In genomic region chr2:145593280-145593679, GRCh38 we compare ENCODE assay signal across 1 cellular context.
TF ChIP-seq lines count a peak whose summit lies in the region.

No MANE protein-coding gene starts in this region.

TF ChIP-seq in GM12878, 131 proteins besides CTCF, POLR2A, EP300 and RAD21 (continued from another document and continues in another):
- no peak for TF ChIP-seq EZH2 (IDR thresholded peaks at IDR 0.05; ENCODE audit: borderline replicate concordance, control insufficient read depth, low read depth, low read length)
- TF ChIP-seq HDAC6 (IDR thresholded peaks at IDR 0.05; ENCODE audit: unreplicated experiment): no peak
- TF ChIP-seq RCOR1 (conservative IDR thresholded peaks at IDR 0.05; ENCODE audit: low read depth, low read length): no peak
- TF ChIP-seq ZNF622 (IDR thresholded peaks at IDR 0.05): no peak
- no peak for TF ChIP-seq CBFB (IDR thresholded peaks at IDR 0.05; ENCODE audit: low read depth)
- TF ChIP-seq, protein P1, sequence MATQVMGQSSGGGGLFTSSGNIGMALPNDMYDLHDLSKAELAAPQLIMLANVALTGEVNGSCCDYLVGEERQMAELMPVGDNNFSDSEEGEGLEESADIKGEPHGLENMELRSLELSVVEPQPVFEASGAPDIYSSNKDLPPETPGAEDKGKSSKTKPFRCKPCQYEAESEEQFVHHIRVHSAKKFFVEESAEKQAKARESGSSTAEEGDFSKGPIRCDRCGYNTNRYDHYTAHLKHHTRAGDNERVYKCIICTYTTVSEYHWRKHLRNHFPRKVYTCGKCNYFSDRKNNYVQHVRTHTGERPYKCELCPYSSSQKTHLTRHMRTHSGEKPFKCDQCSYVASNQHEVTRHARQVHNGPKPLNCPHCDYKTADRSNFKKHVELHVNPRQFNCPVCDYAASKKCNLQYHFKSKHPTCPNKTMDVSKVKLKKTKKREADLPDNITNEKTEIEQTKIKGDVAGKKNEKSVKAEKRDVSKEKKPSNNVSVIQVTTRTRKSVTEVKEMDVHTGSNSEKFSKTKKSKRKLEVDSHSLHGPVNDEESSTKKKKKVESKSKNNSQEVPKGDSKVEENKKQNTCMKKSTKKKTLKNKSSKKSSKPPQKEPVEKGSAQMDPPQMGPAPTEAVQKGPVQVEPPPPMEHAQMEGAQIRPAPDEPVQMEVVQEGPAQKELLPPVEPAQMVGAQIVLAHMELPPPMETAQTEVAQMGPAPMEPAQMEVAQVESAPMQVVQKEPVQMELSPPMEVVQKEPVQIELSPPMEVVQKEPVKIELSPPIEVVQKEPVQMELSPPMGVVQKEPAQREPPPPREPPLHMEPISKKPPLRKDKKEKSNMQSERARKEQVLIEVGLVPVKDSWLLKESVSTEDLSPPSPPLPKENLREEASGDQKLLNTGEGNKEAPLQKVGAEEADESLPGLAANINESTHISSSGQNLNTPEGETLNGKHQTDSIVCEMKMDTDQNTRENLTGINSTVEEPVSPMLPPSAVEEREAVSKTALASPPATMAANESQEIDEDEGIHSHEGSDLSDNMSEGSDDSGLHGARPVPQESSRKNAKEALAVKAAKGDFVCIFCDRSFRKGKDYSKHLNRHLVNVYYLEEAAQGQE (IDR thresholded peaks at IDR 0.05; ENCODE audit: low read depth, low read length): 0 out of 2 replicates have a peak, but pooled peaks have one; percentile 17
- TF ChIP-seq ATF2 (IDR thresholded peaks at IDR 0.05; ENCODE audit: low read length): peak; percentile 80
- no peak for TF ChIP-seq MXI1 (IDR thresholded peaks at IDR 0.05; ENCODE audit: low read depth, low read length)
- TF ChIP-seq PAX8 (IDR thresholded peaks at IDR 0.05): no peak
- TF ChIP-seq SPI1 (IDR thresholded peaks at IDR 0.05; ENCODE audit: borderline replicate concordance, insufficient read depth, low read depth, low read length): 0 out of 2 replicates have a peak, but pooled peaks have one; percentile 41
- TF ChIP-seq CREM (IDR thresholded peaks at IDR 0.05; ENCODE audit: low read depth): peak; percentile 44; the same call in 1 of the 2 replicates
- no peak for TF ChIP-seq HDGF (IDR thresholded peaks at IDR 0.05)
- TF ChIP-seq JUND (IDR thresholded peaks at IDR 0.05; ENCODE audit: low read depth, low read length): no peak
- TF ChIP-seq NR2C2 (IDR thresholded peaks at IDR 0.05; ENCODE audit: borderline replicate concordance, control insufficient read depth, insufficient read length, low read depth): no peak
- TF ChIP-seq BCL11A (IDR thresholded peaks at IDR 0.05; ENCODE audit: low read depth, low read length): 0 out of 2 replicates have a peak, but pooled peaks have one; percentile 35
- TF ChIP-seq SP1 (IDR thresholded peaks at IDR 0.05; ENCODE audit: low read depth, low read length): no peak
- TF ChIP-seq RBBP5 (conservative IDR thresholded peaks at IDR 0.05): no peak
- no peak for TF ChIP-seq ETV6 (conservative IDR thresholded peaks at IDR 0.05 in 1 of 2, IDR thresholded peaks at IDR 0.05 in 1 of 2; ENCODE audit: borderline replicate concordance in 1 of 2, low read depth in 1 of 2)
- TF ChIP-seq, protein P2, sequence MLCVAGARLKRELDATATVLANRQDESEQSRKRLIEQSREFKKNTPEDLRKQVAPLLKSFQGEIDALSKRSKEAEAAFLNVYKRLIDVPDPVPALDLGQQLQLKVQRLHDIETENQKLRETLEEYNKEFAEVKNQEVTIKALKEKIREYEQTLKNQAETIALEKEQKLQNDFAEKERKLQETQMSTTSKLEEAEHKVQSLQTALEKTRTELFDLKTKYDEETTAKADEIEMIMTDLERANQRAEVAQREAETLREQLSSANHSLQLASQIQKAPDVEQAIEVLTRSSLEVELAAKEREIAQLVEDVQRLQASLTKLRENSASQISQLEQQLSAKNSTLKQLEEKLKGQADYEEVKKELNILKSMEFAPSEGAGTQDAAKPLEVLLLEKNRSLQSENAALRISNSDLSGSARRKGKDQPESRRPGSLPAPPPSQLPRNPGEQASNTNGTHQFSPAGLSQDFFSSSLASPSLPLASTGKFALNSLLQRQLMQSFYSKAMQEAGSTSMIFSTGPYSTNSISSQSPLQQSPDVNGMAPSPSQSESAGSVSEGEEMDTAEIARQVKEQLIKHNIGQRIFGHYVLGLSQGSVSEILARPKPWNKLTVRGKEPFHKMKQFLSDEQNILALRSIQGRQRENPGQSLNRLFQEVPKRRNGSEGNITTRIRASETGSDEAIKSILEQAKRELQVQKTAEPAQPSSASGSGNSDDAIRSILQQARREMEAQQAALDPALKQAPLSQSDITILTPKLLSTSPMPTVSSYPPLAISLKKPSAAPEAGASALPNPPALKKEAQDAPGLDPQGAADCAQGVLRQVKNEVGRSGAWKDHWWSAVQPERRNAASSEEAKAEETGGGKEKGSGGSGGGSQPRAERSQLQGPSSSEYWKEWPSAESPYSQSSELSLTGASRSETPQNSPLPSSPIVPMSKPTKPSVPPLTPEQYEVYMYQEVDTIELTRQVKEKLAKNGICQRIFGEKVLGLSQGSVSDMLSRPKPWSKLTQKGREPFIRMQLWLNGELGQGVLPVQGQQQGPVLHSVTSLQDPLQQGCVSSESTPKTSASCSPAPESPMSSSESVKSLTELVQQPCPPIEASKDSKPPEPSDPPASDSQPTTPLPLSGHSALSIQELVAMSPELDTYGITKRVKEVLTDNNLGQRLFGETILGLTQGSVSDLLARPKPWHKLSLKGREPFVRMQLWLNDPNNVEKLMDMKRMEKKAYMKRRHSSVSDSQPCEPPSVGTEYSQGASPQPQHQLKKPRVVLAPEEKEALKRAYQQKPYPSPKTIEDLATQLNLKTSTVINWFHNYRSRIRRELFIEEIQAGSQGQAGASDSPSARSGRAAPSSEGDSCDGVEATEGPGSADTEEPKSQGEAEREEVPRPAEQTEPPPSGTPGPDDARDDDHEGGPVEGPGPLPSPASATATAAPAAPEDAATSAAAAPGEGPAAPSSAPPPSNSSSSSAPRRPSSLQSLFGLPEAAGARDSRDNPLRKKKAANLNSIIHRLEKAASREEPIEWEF (IDR thresholded peaks at IDR 0.05; ENCODE audit: insufficient replicate concordance, low read depth, low read length): no peak
- no peak for TF ChIP-seq RELA (IDR thresholded peaks at IDR 0.05; ENCODE audit: borderline replicate concordance, partially characterized antibody)
- TF ChIP-seq WRNIP1 (IDR thresholded peaks at IDR 0.05; ENCODE audit: borderline replicate concordance, low read depth, low read length): no peak
- TF ChIP-seq CREB1 (IDR thresholded peaks at IDR 0.05; ENCODE audit: low read depth): 0 out of 2 replicates have a peak, but pooled peaks have one; percentile 17
- no peak for TF ChIP-seq TCF12 (IDR thresholded peaks at IDR 0.05; ENCODE audit: low read depth, low read length)
- TF ChIP-seq TBL1XR1 (IDR thresholded peaks at IDR 0.05; ENCODE audit: low read depth, low read length): peak; percentile 95; the same call in 1 of the 2 replicates
- no peak for TF ChIP-seq ZNF207 (IDR thresholded peaks at IDR 0.05; ENCODE audit: borderline replicate concordance)
- no peak for TF ChIP-seq RB1 (IDR thresholded peaks at IDR 0.05; ENCODE audit: borderline replicate concordance)
- no peak for TF ChIP-seq POLR2AphosphoS2 (IDR thresholded peaks at IDR 0.05; ENCODE audit: low read depth, low read length)
- no peak for TF ChIP-seq MYC (IDR thresholded peaks at IDR 0.05; ENCODE audit: insufficient read depth, insufficient read length, insufficient replicate concordance, low read length, severe bottlenecking)
- 0 out of 2 replicates have a peak, but pooled peaks have one; percentile 19 for TF ChIP-seq PML (IDR thresholded peaks at IDR 0.05; ENCODE audit: low read length)
- TF ChIP-seq BMI1 (IDR thresholded peaks at IDR 0.05; ENCODE audit: borderline replicate concordance): no peak; the same call in 1 of the 2 replicates
- peak; percentile 97 for TF ChIP-seq NFIC (IDR thresholded peaks at IDR 0.05; ENCODE audit: low read depth, low read length)
- no peak for TF ChIP-seq TAF1 (IDR thresholded peaks at IDR 0.05; ENCODE audit: borderline replicate concordance, low read depth, low read length)
- peak; percentile 72 for TF ChIP-seq JUNB (IDR thresholded peaks at IDR 0.05)
- no peak for TF ChIP-seq KDM1A (IDR thresholded peaks at IDR 0.05; ENCODE audit: borderline replicate concordance)
- peak; percentile 27; the same call in 1 of the 2 replicates for TF ChIP-seq TCF7 (IDR thresholded peaks at IDR 0.05; ENCODE audit: borderline replicate concordance)
- TF ChIP-seq, protein P3, sequence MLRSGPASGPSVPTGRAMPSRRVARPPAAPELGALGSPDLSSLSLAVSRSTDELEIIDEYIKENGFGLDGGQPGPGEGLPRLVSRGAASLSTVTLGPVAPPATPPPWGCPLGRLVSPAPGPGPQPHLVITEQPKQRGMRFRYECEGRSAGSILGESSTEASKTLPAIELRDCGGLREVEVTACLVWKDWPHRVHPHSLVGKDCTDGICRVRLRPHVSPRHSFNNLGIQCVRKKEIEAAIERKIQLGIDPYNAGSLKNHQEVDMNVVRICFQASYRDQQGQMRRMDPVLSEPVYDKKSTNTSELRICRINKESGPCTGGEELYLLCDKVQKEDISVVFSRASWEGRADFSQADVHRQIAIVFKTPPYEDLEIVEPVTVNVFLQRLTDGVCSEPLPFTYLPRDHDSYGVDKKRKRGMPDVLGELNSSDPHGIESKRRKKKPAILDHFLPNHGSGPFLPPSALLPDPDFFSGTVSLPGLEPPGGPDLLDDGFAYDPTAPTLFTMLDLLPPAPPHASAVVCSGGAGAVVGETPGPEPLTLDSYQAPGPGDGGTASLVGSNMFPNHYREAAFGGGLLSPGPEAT (IDR thresholded peaks at IDR 0.05; ENCODE audit: low read depth): peak; percentile 52; the same call in 1 of the 2 replicates
- TF ChIP-seq MEF2B (IDR thresholded peaks at IDR 0.05; ENCODE audit: partially characterized antibody, poor library complexity, severe bottlenecking): peak; percentile 95
- TF ChIP-seq, protein P4, sequence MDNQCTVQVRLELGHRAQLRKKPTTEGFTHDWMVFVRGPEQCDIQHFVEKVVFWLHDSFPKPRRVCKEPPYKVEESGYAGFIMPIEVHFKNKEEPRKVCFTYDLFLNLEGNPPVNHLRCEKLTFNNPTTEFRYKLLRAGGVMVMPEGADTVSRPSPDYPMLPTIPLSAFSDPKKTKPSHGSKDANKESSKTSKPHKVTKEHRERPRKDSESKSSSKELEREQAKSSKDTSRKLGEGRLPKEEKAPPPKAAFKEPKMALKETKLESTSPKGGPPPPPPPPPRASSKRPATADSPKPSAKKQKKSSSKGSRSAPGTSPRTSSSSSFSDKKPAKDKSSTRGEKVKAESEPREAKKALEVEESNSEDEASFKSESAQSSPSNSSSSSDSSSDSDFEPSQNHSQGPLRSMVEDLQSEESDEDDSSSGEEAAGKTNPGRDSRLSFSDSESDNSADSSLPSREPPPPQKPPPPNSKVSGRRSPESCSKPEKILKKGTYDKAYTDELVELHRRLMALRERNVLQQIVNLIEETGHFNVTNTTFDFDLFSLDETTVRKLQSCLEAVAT (IDR thresholded peaks at IDR 0.05): no peak
- TF ChIP-seq ZSCAN29 (IDR thresholded peaks at IDR 0.05): no peak
- TF ChIP-seq STAT1 (conservative IDR thresholded peaks at IDR 0.05): no peak
- TF ChIP-seq FOXK2 (IDR thresholded peaks at IDR 0.05): no peak
- TF ChIP-seq ZNF384 (IDR thresholded peaks at IDR 0.05; ENCODE audit: borderline replicate concordance, low read depth, low read length): peak; percentile 8; the same call in 1 of the 2 replicates
- TF ChIP-seq NBN (IDR thresholded peaks at IDR 0.05): no peak
- no peak for TF ChIP-seq POLR2AphosphoS5 (IDR thresholded peaks at IDR 0.05; ENCODE audit: low read length)
- no peak for TF ChIP-seq POU2F2 (IDR thresholded peaks at IDR 0.05; ENCODE audit: borderline replicate concordance, low read depth, low read length)
- no peak for TF ChIP-seq CEBPB (IDR thresholded peaks at IDR 0.05; ENCODE audit: borderline replicate concordance in 1 of 2, low read depth in 2 of 2, low read length in 2 of 2)
- peak; percentile 94; the same call in 1 of the 2 replicates for TF ChIP-seq FOXM1 (IDR thresholded peaks at IDR 0.05; ENCODE audit: low read depth, low read length)
- TF ChIP-seq ZNF24 (IDR thresholded peaks at IDR 0.05): peak; percentile 95
- TF ChIP-seq, protein P5, sequence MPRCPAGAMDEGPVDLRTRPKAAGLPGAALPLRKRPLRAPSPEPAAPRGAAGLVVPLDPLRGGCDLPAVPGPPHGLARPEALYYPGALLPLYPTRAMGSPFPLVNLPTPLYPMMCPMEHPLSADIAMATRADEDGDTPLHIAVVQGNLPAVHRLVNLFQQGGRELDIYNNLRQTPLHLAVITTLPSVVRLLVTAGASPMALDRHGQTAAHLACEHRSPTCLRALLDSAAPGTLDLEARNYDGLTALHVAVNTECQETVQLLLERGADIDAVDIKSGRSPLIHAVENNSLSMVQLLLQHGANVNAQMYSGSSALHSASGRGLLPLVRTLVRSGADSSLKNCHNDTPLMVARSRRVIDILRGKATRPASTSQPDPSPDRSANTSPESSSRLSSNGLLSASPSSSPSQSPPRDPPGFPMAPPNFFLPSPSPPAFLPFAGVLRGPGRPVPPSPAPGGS (IDR thresholded peaks at IDR 0.05; ENCODE audit: borderline replicate concordance, insufficient read depth, low read depth, low read length, poor library complexity, severe bottlenecking): no peak
- no peak for TF ChIP-seq ZBTB11 (CRISPR knock-in tag; IDR thresholded peaks at IDR 0.05)
